ENCODE assay signal across 9 cellular contexts in the genomic region with DNA sequence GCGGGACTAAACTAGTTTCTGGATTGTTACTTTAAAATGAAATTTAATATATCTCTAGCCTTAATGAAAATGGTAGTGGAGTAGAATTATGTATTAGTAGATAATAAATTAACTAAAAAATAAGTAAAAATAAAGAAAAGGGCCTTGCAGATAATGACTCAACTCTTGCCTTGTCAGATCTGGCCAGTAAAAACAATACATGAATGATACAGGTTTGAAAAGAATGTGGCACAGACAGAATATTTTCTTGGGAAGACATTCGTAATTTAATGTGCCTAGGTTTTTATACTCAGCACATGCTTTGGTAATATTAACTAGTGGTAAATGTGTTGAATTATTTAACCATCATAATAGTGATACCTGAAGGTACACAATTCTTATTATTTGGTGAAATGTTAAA. TPM values are rescaled to one million over a fixed set of nuclear protein-coding genes. Genes with fewer than 3 reads are reported as not detected.
A peak's percentile ranks its signal among the peaks of the same experiment; 100 is the strongest.
DNase-seq lines count a peak whose midpoint lies in the region; ATAC-seq, FAIRE-seq and TF ChIP-seq lines count a peak whose summit lies in the region.
"Had no signal": no experiment of that assay in that cellular context is flagged by ENCODE, and none has a peak within 500 bp of the region (broad histone marks: within the 10 kb centered on the region; RNA-seq: fewer than 3 reads in every experiment).

No MANE protein-coding gene starts in this region.

- no peaks in the 10 kb centered on the region for H3K36me3 ChIP-seq in pancreas
- peaks cover 4% of the 10 kb centered on the region; the same call in 1 of the 2 replicates for H3K36me3 ChIP-seq in MG63

- H3K4me1 ChIP-seq in pancreas, result peaks cover 8 to 46% (median 34%) of the 10 kb centered on the region in 3 donors

- ATAC-seq in GM18505 (IDR thresholded peaks at IDR 0.05; ENCODE audit: unreplicated experiment) (no peak), pancreas (no peak)

- 57 to 63% methylated on average over 2 of the region's 2 CpGs for WGBS in pancreas, 2 donors

- CTCF ChIA-PET in RWPE1 (lab: Yijun Ruan, JAX), result no interaction called here

- H3K27me3 ChIP-seq in pancreas (no peaks in the 10 kb centered on the region), MG63 (no peaks in the 10 kb centered on the region)

- peak; percentile 12 for DNase-seq in RWPE1 (ENCODE audit: low spot score)
- no peak for DNase-seq in pancreas
- no peak for DNase-seq in A172 (ENCODE audit: low spot score)
- no peak for DNase-seq in cerebellar cortex (ENCODE audit: low spot score)
- DNase-seq in DMS79 treated with DMSO at 0.1 percent for 48 hours (lab: John Stamatoyannopoulos, UW), result no peak
- no peak for DNase-seq in MG63
- DNase-seq: left cardiac atrium had no signal

- intact Hi-C loops in pancreas (cut with DNase I), result no loop called here

- H3K4me3 ChIP-seq in pancreas (no peak overlapping the region), MG63 (no peak overlapping the region)

- peak; percentile 18 for FAIRE-seq in endometrium (lab: Jason Lieb, UNC)
- FAIRE-seq in pancreas (lab: Jason Lieb, UNC), result peak; percentile 51

- no peak for TF ChIP-seq CTCF in RWPE1 (conservative IDR thresholded peaks at IDR 0.05; ENCODE audit: low read depth)
- TF ChIP-seq CTCF in pancreas (IDR thresholded peaks at IDR 0.05), result no peak

- H3K9me3 ChIP-seq in pancreas, result no peaks in the 10 kb centered on the region
- H3K9me3 ChIP-seq in MG63, result peaks cover under 1% of the 10 kb centered on the region; the same call in 1 of the 2 replicates

- POLR2A ChIA-PET in RWPE1 (lab: Yijun Ruan, JAX; ENCODE audit: low non-redundant PET), result no interaction called here

- peak; percentile 13 for TF ChIP-seq POLR2A in GM18505 (IDR thresholded peaks at IDR 0.05; ENCODE audit: borderline replicate concordance, extremely low read depth, insufficient read depth, insufficient read length)

- H3K27ac ChIP-seq in RWPE1 (no peak overlapping the region), pancreas (peak overlapping the region in 2 of 4 donors; percentile 63 to 66)

RNA-seq across cellular contexts. Expression of a gene that starts 28.3 kb away (rescaled TPM):
- total RNA-seq in pancreas, result 10 to 100 TPM; 24.0 to 54.1 (median 30.3) TPM
- polyA plus RNA-seq in pancreas, result 1 to 10 TPM; 5.7 to 5.9 TPM
- total RNA-seq in A172 (2014; rRNA removed; shearing (Covaris generic)), result 26.4 and 30.0 TPM in 2 replicates
- 15.3 and 19.9 TPM in 2 replicates for total RNA-seq in MG63 (2014; rRNA removed; shearing (Covaris generic); ENCODE audit: low replicate concordance)
